ENCODE assay signal across 3 cellular contexts in the genomic region with DNA sequence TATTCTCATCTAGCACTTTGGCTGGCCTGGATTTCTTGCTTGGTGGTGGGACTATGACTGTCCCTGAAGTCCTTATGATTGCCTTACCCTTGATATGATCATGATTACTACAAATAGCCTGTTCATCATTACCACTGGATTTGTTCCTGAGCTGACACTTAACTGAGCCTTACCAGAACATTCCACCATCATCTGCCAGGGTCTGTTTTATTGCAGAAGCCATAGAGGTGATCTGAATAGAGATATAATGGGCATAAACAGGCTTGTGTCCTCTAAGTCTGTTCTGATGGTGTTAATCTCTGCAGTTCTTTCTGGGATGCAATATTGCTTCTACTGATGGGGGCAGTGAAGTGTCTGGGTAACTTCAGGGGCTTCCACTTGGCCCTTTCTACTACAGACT.
"Had no signal": no experiment of that assay in that cellular context is flagged by ENCODE, and none has a peak within 500 bp of the region (broad histone marks: within the 10 kb centered on the region; RNA-seq: fewer than 3 reads in every experiment).

No MANE protein-coding gene starts in this region.

- DNase-seq: GDM1, GF-D8 had no signal

- ATAC-seq: GM12878 had no signal

- H3K4me3 ChIP-seq: GM12878 had no signal
